In genomic region chr7:111098011-111098925, GRCh38 we compare ENCODE assay signal across 1 cellular context.
A peak's percentile ranks its signal among the peaks of the same experiment; 100 is the strongest.
TF ChIP-seq lines count a peak whose summit lies in the region.

No MANE protein-coding gene starts in this region.

TF ChIP-seq in K562, 482 proteins besides CTCF, POLR2A, EP300 and RAD21 (continued from another document and continues in another):
- TF ChIP-seq SFPQ (IDR thresholded peaks at IDR 0.05; ENCODE audit: low read depth, low read length) (no peak), TARDBP (IDR thresholded peaks at IDR 0.05) (no peak), MCM2 (IDR thresholded peaks at IDR 0.05; ENCODE audit: low read depth) (no peak), SREBF1 (IDR thresholded peaks at IDR 0.05; ENCODE audit: borderline replicate concordance, low read depth, low read length) (no peak), ZNF140 (CRISPR knock-in tag; IDR thresholded peaks at IDR 0.05) (no peak), YY1 (IDR thresholded peaks at IDR 0.05; ENCODE audit: borderline replicate concordance in 1 of 3, control insufficient read depth in 1 of 3, extremely low read depth in 1 of 3, insufficient read depth in 3 of 3, insufficient read length in 1 of 3, insufficient replicate concordance in 2 of 3, low read depth in 1 of 3, low read length in 2 of 3) (no peak), CHCHD3 (CRISPR knock-in tag; IDR thresholded peaks at IDR 0.05) (no peak), ZBTB7A (IDR thresholded peaks at IDR 0.05; ENCODE audit: borderline replicate concordance, control insufficient read depth, low read depth, low read length) (no peak), JUN (IDR thresholded peaks at IDR 0.05; ENCODE audit: borderline replicate concordance, low read depth, low read length) (no peak), JUN (CRISPR knock-in tag; IDR thresholded peaks at IDR 0.05; ENCODE audit: borderline replicate concordance) (no peak), BMI1 (IDR thresholded peaks at IDR 0.05; ENCODE audit: low read length) (no peak), ZNF133 (CRISPR knock-in tag; IDR thresholded peaks at IDR 0.05) (no peak), ZNF408 (CRISPR knock-in tag; IDR thresholded peaks at IDR 0.05; ENCODE audit: low read depth) (no peak), ZNF143 (CRISPR knock-in tag; IDR thresholded peaks at IDR 0.05) (no peak), JUNB (CRISPR knock-in tag; conservative IDR thresholded peaks at IDR 0.05) (no peak), MXI1 (IDR thresholded peaks at IDR 0.05; ENCODE audit: low read depth, low read length) (no peak), CBFA2T2 (conservative IDR thresholded peaks at IDR 0.05) (no peak), MYBL2 (IDR thresholded peaks at IDR 0.05; ENCODE audit: low read depth) (no peak), MYBL2 (CRISPR knock-in tag; IDR thresholded peaks at IDR 0.05; ENCODE audit: borderline replicate concordance) (no peak), HSF4 (CRISPR knock-in tag; IDR thresholded peaks at IDR 0.05; ENCODE audit: borderline replicate concordance) (no peak), SMC3 (conservative IDR thresholded peaks at IDR 0.05; ENCODE audit: insufficient read depth, low read depth, low read length) (peak; percentile 45; the same call in 1 of the 2 replicates), DACH1 (IDR thresholded peaks at IDR 0.05; ENCODE audit: partially characterized antibody) (no peak), TGIF2 (CRISPR knock-in tag; IDR thresholded peaks at IDR 0.05) (no peak), ZNF253 (CRISPR knock-in tag; conservative IDR thresholded peaks at IDR 0.05) (no peak), SIN3B (IDR thresholded peaks at IDR 0.05; ENCODE audit: low read depth) (no peak), MCM7 (IDR thresholded peaks at IDR 0.05) (no peak), ARID3A (IDR thresholded peaks at IDR 0.05; ENCODE audit: borderline replicate concordance, low read depth, low read length) (peak; percentile 50; the same call in 1 of the 2 replicates), MBD2 (IDR thresholded peaks at IDR 0.05; ENCODE audit: borderline replicate concordance, low read depth) (no peak), ATF7 (IDR thresholded peaks at IDR 0.05) (no peak), E2F3 (CRISPR knock-in tag; IDR thresholded peaks at IDR 0.05) (no peak), ZNF282 (CRISPR knock-in tag; IDR thresholded peaks at IDR 0.05) (no peak), HMBOX1 (IDR thresholded peaks at IDR 0.05) (peak; percentile 96), ZNF431 (CRISPR knock-in tag; IDR thresholded peaks at IDR 0.05) (no peak), GMEB1 (CRISPR knock-in tag; IDR thresholded peaks at IDR 0.05) (no peak), CEBPG (CRISPR knock-in tag; IDR thresholded peaks at IDR 0.05) (no peak), CEBPG (tag; conservative IDR thresholded peaks at IDR 0.05 in 1 of 2, IDR thresholded peaks at IDR 0.05 in 1 of 2) (no peak), CHD1 (IDR thresholded peaks at IDR 0.05; ENCODE audit: low read length) (no peak), KLF1 (tag; IDR thresholded peaks at IDR 0.05) (no peak), GABPB2 (CRISPR knock-in tag; conservative IDR thresholded peaks at IDR 0.05) (no peak), RREB1 (CRISPR knock-in tag; IDR thresholded peaks at IDR 0.05) (no peak), FOSL1 (tag; conservative IDR thresholded peaks at IDR 0.05) (no peak), REST (CRISPR knock-in tag; IDR thresholded peaks at IDR 0.05; ENCODE audit: low read depth) (no peak), THRB (CRISPR knock-in tag; conservative IDR thresholded peaks at IDR 0.05) (no peak), ZBTB11 (CRISPR knock-in tag; IDR thresholded peaks at IDR 0.05) (no peak)
